Comparison of ENCODE assay signal across 9 cellular contexts in the genomic region with DNA sequence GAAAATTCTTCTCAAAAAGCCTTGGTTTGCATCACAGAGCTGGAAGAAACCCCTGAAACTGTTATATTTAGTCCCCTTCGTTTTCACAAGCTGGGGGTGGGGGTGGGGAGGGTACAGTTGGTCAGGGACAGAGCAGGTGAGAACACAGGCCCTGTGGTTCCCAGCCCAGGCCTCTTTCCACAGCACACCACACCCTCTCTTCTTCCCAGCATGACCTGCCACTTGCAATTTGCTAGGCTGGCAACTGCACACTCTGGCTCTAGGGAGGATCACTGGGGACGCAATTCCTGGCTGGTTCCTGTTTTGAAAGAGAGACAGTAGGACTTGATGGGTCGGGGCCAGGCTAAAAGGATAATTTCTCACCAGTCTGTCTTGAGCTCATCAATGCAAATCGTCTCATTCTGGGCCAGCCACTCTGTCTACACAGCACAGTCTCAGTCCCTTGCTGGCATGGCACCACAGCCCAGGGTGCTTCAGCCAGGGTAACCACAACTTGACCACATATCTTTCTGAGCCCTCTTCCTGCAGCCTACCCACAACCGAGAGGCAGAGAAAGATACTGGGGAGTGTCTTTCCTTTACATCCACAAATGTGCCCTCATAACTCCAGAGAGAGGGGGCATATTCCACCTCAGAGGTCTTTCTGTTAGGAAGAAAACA. TPM values are rescaled to one million over a fixed set of nuclear protein-coding genes. Genes with fewer than 3 reads are reported as not detected.
A peak's percentile ranks its signal among the peaks of the same experiment; 100 is the strongest.
DNase-seq lines count a peak whose midpoint lies in the region; ATAC-seq, FAIRE-seq and TF ChIP-seq lines count a peak whose summit lies in the region.
"Had no signal": no experiment of that assay in that cellular context is flagged by ENCODE, and none has a peak within 500 bp of the region (broad histone marks: within the 10 kb centered on the region; RNA-seq: fewer than 3 reads in every experiment).

No MANE protein-coding gene starts in this region.

- H3F3A ChIP-seq in SK-N-SH (replicated peaks; ENCODE audit: insufficient read depth) = no peaks in the 10 kb centered on the region

- no peak for TF ChIP-seq EP300 in HepG2 (IDR thresholded peaks at IDR 0.05; ENCODE audit: low read depth in 2 of 2, low read length in 2 of 2)
- TF ChIP-seq EP300 in HepG2 (CRISPR knock-in tag; IDR thresholded peaks at IDR 0.05; ENCODE audit: borderline replicate concordance) = no peak
- no peak for TF ChIP-seq EP300 in SK-N-SH (IDR thresholded peaks at IDR 0.05; ENCODE audit: borderline replicate concordance in 1 of 2, low read depth in 1 of 2, low read length in 1 of 2)
- no peak for TF ChIP-seq EP300 in gastroesophageal sphincter (IDR thresholded peaks at IDR 0.05)

- H3K36me3 ChIP-seq in KMS-11 (ENCODE audit: insufficient read depth) (no peaks in the 10 kb centered on the region; the same call in 1 of the 2 replicates), HepG2 (replicated peaks in 1 of 2; ENCODE audit: control insufficient read depth in 1 of 2, insufficient read depth in 2 of 2, low read length in 2 of 2) (peaks cover 58 to 94% of the 10 kb centered on the region in 2 experiments), SK-N-SH (replicated peaks in 1 of 2; ENCODE audit: control insufficient read depth in 1 of 2, insufficient read depth in 2 of 2, low read length in 1 of 2) (peaks cover 26 to 92% of the 10 kb centered on the region in 2 experiments), osteoblast (ENCODE audit: insufficient read depth, low read length) (peaks cover 32% of the 10 kb centered on the region), gastroesophageal sphincter (peaks cover 0 to 99% of the 10 kb centered on the region in 2 donors)

- POLR2A ChIA-PET in HepG2 (lab: Yijun Ruan, JAX) = no interaction called here
- POLR2A ChIA-PET in SK-N-SH (lab: Yijun Ruan, JAX) = no interaction called here

- intact Hi-C loops in HepG2 (cut with micrococcal nuclease; ENCODE audit: unreplicated experiment) = no loop called here

- TF ChIP-seq RAD21 in HepG2 (CRISPR knock-in tag; IDR thresholded peaks at IDR 0.05) (no peak), SK-N-SH (IDR thresholded peaks at IDR 0.05; ENCODE audit: low read length) (no peak)

- TF ChIP-seq CTCF in GM12865 (IDR thresholded peaks at IDR 0.05; ENCODE audit: insufficient read depth, low read depth, low read length, missing control alignments) (no peak), KMS-11 (conservative IDR thresholded peaks at IDR 0.05; ENCODE audit: low read depth, low read length) (no peak), HepG2 (CRISPR knock-in tag; IDR thresholded peaks at IDR 0.05) (no peak), SK-N-SH (IDR thresholded peaks at IDR 0.05) (no peak), osteoblast (IDR thresholded peaks at IDR 0.05; ENCODE audit: extremely low read depth, low read depth, low read length) (no peak), gastroesophageal sphincter (IDR thresholded peaks at IDR 0.05) (no peak)

- H3K27ac ChIP-seq in KMS-11 = peak overlapping the region; percentile 86
- no peak overlapping the region for H3K27ac ChIP-seq in HepG2 (ENCODE audit: extremely low read length, insufficient read depth, low read length)
- H3K27ac ChIP-seq in SK-N-SH (ENCODE audit: low read depth in 2 of 2, low read length in 1 of 2) = peak overlapping the region in 1 of 2 experiments; percentile 78; a peak in 2 of 4 replicates
- no peak overlapping the region for H3K27ac ChIP-seq in osteoblast (ENCODE audit: low read depth, low read length)
- peak overlapping the region in 2 of 4 donors; percentile 11 to 17 for H3K27ac ChIP-seq in gastroesophageal sphincter

- no peak overlapping the region for H3K4me3 ChIP-seq in GM12865 (ENCODE audit: low read depth, low read length)
- H3K4me3 ChIP-seq in KMS-11 (IDR thresholded peaks at IDR 0.05; ENCODE audit: insufficient read depth, low read depth, low read length) = no peak overlapping the region
- H3K4me3 ChIP-seq in HepG2 (replicated peaks in 1 of 3; ENCODE audit: insufficient read depth in 1 of 3, low read depth in 2 of 3, low read length in 3 of 3) = no peak overlapping the region
- no peak overlapping the region for H3K4me3 ChIP-seq in SK-N-SH (ENCODE audit: low read depth in 2 of 2, low read length in 1 of 2)
- H3K4me3 ChIP-seq in osteoblast (ENCODE audit: insufficient read depth, low read length) = no peak overlapping the region
- no peak overlapping the region for H3K4me3 ChIP-seq in gastroesophageal sphincter
- H3K4me3 ChIP-seq: stomach had no signal

- H3K79me2 ChIP-seq in KMS-11 (ENCODE audit: insufficient read depth, low read depth) = no peaks in the 10 kb centered on the region; the same call in 1 of the 2 replicates
- no peaks in the 10 kb centered on the region for H3K79me2 ChIP-seq in HepG2 (ENCODE audit: insufficient read depth, low read length)
- no peaks in the 10 kb centered on the region for H3K79me2 ChIP-seq in SK-N-SH (ENCODE audit: insufficient read depth)
- H3K79me2 ChIP-seq in osteoblast (ENCODE audit: insufficient read depth, low read length) = no peaks in the 10 kb centered on the region

- H3K4me2 ChIP-seq in KMS-11 (peak overlapping the region; percentile 76), HepG2 (ENCODE audit: low read depth, low read length) (no peak overlapping the region), SK-N-SH (no peak overlapping the region), osteoblast (ENCODE audit: insufficient read depth, low read length) (no peak overlapping the region)

- peak; percentile 89 for ATAC-seq in GM19463 (IDR thresholded peaks at IDR 0.05; ENCODE audit: unreplicated experiment)
- no peak for ATAC-seq in HepG2
- ATAC-seq in GM21737 (IDR thresholded peaks at IDR 0.05; ENCODE audit: unreplicated experiment) = no peak
- ATAC-seq in gastroesophageal sphincter = no peak

- 92% methylated on average over 5 of the region's 5 CpGs for WGBS in HepG2 (ENCODE audit: low lambda C conversion rate)
- WGBS in SK-N-SH (ENCODE audit: low lambda C conversion rate) = 100% methylated on average over 4 of the region's 5 CpGs
- WGBS in gastroesophageal sphincter (ENCODE audit: low coverage in 1 of 2), 2 donors = 45 to 62% methylated on average over 3 to 4 of the region's 5 CpGs

- BruUV-seq in HepG2 (replicated peaks; lab: Mats Ljungman, UMichigan) = no TSS peak

- H3K9me2 ChIP-seq in SK-N-SH = no peaks in the 10 kb centered on the region

- H3K4me1 ChIP-seq in KMS-11 (ENCODE audit: low read depth, poor library complexity, severe bottlenecking) (peaks cover 76% of the 10 kb centered on the region), HepG2 (ENCODE audit: insufficient read depth, low read length) (no peaks in the 10 kb centered on the region), SK-N-SH (ENCODE audit: control insufficient read depth in 1 of 2, insufficient read depth in 2 of 2, low read depth in 1 of 2, low read length in 1 of 2) (peaks cover 0 to 18% of the 10 kb centered on the region in 2 experiments; a peak in 1 of 4 replicates), osteoblast (ENCODE audit: insufficient read depth, low read length) (no peaks in the 10 kb centered on the region), gastroesophageal sphincter (peaks cover 0 to 53% (median 0%) of the 10 kb centered on the region in 3 donors)

- H3K27me3 ChIP-seq in KMS-11 (ENCODE audit: insufficient read depth, low read depth) = no peaks in the 10 kb centered on the region
- no peaks in the 10 kb centered on the region for H3K27me3 ChIP-seq in HepG2 (ENCODE audit: control insufficient read depth in 1 of 2, insufficient read depth in 2 of 2, low read length in 2 of 2)
- H3K27me3 ChIP-seq in SK-N-SH (ENCODE audit: insufficient read depth) = no peaks in the 10 kb centered on the region
- H3K27me3 ChIP-seq in osteoblast (ENCODE audit: insufficient read depth, low read length) = no peaks in the 10 kb centered on the region
- H3K27me3 ChIP-seq in gastroesophageal sphincter = no peaks in the 10 kb centered on the region
- H3K27me3 ChIP-seq: stomach had no signal

- no peak for FAIRE-seq in HepG2 (lab: Jason Lieb, UNC)

- H3K9ac ChIP-seq in KMS-11 (peak overlapping the region; percentile 57), HepG2 (ENCODE audit: insufficient read depth, low read depth, low read length) (no peak overlapping the region), SK-N-SH (no peak overlapping the region)

- H3K9me3 ChIP-seq in HepG2 (ENCODE audit: low read length) (no peaks in the 10 kb centered on the region), SK-N-SH (no peaks in the 10 kb centered on the region), osteoblast (ENCODE audit: low read depth, low read length) (no peaks in the 10 kb centered on the region), gastroesophageal sphincter (no peaks in the 10 kb centered on the region)
- H3K9me3 ChIP-seq: stomach had no signal

- TF ChIP-seq POLR2A in HepG2 (IDR thresholded peaks at IDR 0.05; ENCODE audit: insufficient read depth in 1 of 2, low read depth in 2 of 2, low read length in 2 of 2) = no peak
- no peak for TF ChIP-seq POLR2A in gastroesophageal sphincter (IDR thresholded peaks at IDR 0.05)

- CTCF ChIA-PET in HepG2 (lab: Yijun Ruan, JAX; ENCODE audit: low intra/inter-chr PET ratio, low total read pairs) = no interaction called here
- CTCF ChIA-PET in SK-N-SH (lab: Yijun Ruan, JAX) = interaction anchor here (1.1 to 1.2 kb wide), 2 partner anchors 69 to 235 kb away, joined by 3 to 5 read pairs; no protein-coding TSS in a partner anchor

- H2AFZ ChIP-seq in KMS-11 (ENCODE audit: low read depth) = peak overlapping the region; percentile 48; the same call in 1 of the 2 replicates
- no peak overlapping the region for H2AFZ ChIP-seq in HepG2 (ENCODE audit: low read length)
- no peak overlapping the region for H2AFZ ChIP-seq in SK-N-SH (ENCODE audit: low read depth)
- H2AFZ ChIP-seq in osteoblast (ENCODE audit: low read length) = no peak overlapping the region

- H4K20me1 ChIP-seq in KMS-11 (ENCODE audit: insufficient read depth) = no peaks in the 10 kb centered on the region
- H4K20me1 ChIP-seq in HepG2 (ENCODE audit: insufficient read depth, low read length) = no peaks in the 10 kb centered on the region
- H4K20me1 ChIP-seq in SK-N-SH (ENCODE audit: insufficient read depth) = no peaks in the 10 kb centered on the region
- H4K20me1 ChIP-seq in osteoblast (ENCODE audit: insufficient read depth, low read length) = no peaks in the 10 kb centered on the region

- peak; percentile 73 for DNase-seq in GM12865 (ENCODE audit: low read depth)
- no peak for DNase-seq in HepG2 (ENCODE audit: low spot score)
- no peak for DNase-seq in SK-N-SH
- no peak for DNase-seq in osteoblast (ENCODE audit: insufficient read length, low spot score, missing footprints)
- DNase-seq: stomach had no signal

- in situ Hi-C loops in HepG2 (cut with HindIII; ENCODE audit: extremely low pct_ligation_motif_present, low pct_unique_long_range_greater_than_20kb) = no loop called here

RNA-seq across cellular contexts. Expression of gene EMILIN3, which starts 41.6 kb away (rescaled TPM):
- 0.14 and 0.29 TPM in 2 replicates for total RNA-seq in HepG2 (2016; rRNA removed; fragmentation: Illumina TruSeq; extraction: Trizol)
- total RNA-seq in HepG2 (2016; cell fraction: cytosol; rRNA removed; fragmentation: Illumina TruSeq; extraction: Trizol; ENCODE audit: low read depth) = 0.10 TPM in 1 of 2 replicates, not detected in the other
- 0.16 and 0.28 TPM in 2 replicates for total RNA-seq in HepG2 (2016; cell fraction: insoluble cytoplasmic fraction; rRNA removed; fragmentation: Illumina TruSeq; extraction: Trizol)
- total RNA-seq in HepG2 (2016; cell fraction: membrane; rRNA removed; fragmentation: Illumina TruSeq; extraction: Trizol) = 0.09 and 0.10 TPM in 2 replicates
- total RNA-seq in HepG2 (2016; cell fraction: nucleus; rRNA removed; fragmentation: Illumina TruSeq; extraction: Trizol) = 0.16 TPM in 2 replicates
- polyA plus RNA-seq in HepG2 (2011; rRNA removed) = 0.25 and 0.27 TPM in 2 replicates
- polyA plus RNA-seq in HepG2 (2011; cell fraction: cytosol; rRNA removed) = 0.23 and 0.36 TPM in 2 replicates
- polyA plus RNA-seq in HepG2 (2011; cell fraction: nucleus; rRNA removed) = 0.29 and 0.35 TPM in 2 replicates
- 0.50 and 0.56 TPM in 2 replicates for polyA plus RNA-seq in HepG2 (2012)
- polyA plus RNA-seq in HepG2 (2016; cell fraction: cytosol; fragmentation: Illumina TruSeq; extraction: Trizol; ENCODE audit: low read depth) = not detected in 2 replicates
- 0.10 and 0.19 TPM in 2 replicates for polyA plus RNA-seq in HepG2 (2016; cell fraction: insoluble cytoplasmic fraction; fragmentation: Illumina TruSeq; extraction: Trizol; ENCODE audit: low read depth)
- 0.05 and 0.09 TPM in 2 replicates for polyA plus RNA-seq in HepG2 (2016; cell fraction: membrane; fragmentation: Illumina TruSeq; extraction: Trizol; ENCODE audit: low read depth)
- 0.38 and 0.41 TPM in 2 replicates for polyA plus RNA-seq in HepG2 (2016; cell fraction: nucleus; fragmentation: Illumina TruSeq; extraction: Trizol; ENCODE audit: insufficient read depth, low read depth)
- polyA minus RNA-seq in HepG2 (2011; rRNA and poly(A)+ RNA removed; ENCODE audit: low replicate concordance) = 0.05 and 1.5 TPM in 2 replicates
- polyA minus RNA-seq in HepG2 (2011; cell fraction: cytosol; rRNA and poly(A)+ RNA removed) = 0.18 and 0.20 TPM in 2 replicates
- polyA minus RNA-seq in HepG2 (2011; cell fraction: nucleus; rRNA and poly(A)+ RNA removed) = 0.13 TPM in 1 of 2 replicates, not detected in the other
- polyA plus RNA-seq in SK-N-SH (2012; rRNA removed) = 0.02 and 0.08 TPM in 2 replicates
- polyA plus RNA-seq in SK-N-SH (2012; cell fraction: cytosol; rRNA removed) = 0.04 and 0.09 TPM in 2 replicates
- polyA plus RNA-seq in SK-N-SH (2012; cell fraction: nucleus; rRNA removed) = 0.02 TPM in 2 replicates
- total RNA-seq in osteoblast = not detected in 2 replicates
- total RNA-seq in gastroesophageal sphincter = 1 to 10 TPM; 1.1 to 3.6 (median 2.9) TPM
